In the genomic region with DNA sequence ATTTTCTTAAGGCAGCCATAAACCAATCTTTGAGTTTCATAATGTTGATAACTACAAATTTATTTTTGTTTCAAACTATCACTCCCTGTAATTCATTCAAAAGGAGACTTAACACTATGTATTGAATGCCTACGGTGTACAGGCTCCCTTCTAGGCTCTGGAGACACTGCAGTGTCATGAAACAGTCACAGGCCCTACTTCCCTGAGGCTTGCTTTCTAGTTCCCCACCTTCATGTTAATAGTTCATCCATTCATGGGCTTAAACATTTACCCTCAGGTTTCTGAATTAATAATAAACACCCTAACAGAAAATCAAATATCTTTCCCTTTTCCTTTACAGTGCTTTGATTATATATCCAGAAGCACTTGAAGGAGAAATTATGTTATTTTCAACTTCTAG, we compare ENCODE assay signal across 16 cellular contexts.
DNase-seq lines count a peak whose midpoint lies in the region; ATAC-seq and TF ChIP-seq lines count a peak whose summit lies in the region.
"Had no signal": no experiment of that assay in that cellular context is flagged by ENCODE, and none has a peak within 500 bp of the region (broad histone marks: within the 10 kb centered on the region; RNA-seq: fewer than 3 reads in every experiment).

No MANE protein-coding gene starts in this region.

- H3K36me3 Mint-ChIP-seq in T-helper 2 cell treated with Interferon-gamma antibody and Interleukin-4, amounts not matched to agents 5 μg/mL and 100 μg/mL, for 36 hours (ENCODE audit: low read depth), result no peaks in the 10 kb centered on the region

- H3K27me3 ChIP-seq in lower lobe of right lung (ENCODE audit: low read depth) (no peaks in the 10 kb centered on the region), WERI-Rb-1 (ENCODE audit: insufficient read depth, low read depth, severe bottlenecking) (no peaks in the 10 kb centered on the region)
- H3K27me3 ChIP-seq: heart right ventricle had no signal

- H3K4me3 Mint-ChIP-seq in T-helper 2 cell treated with Interferon-gamma antibody and Interleukin-4, amounts not matched to agents 5 μg/mL and 100 μg/mL, for 36 hours, result no peak overlapping the region
- H3K4me3 Mint-ChIP-seq: activated naive CD4-positive, alpha-beta T cell treated with anti-CD3 and anti-CD28 coated beads for 36 hours; stimulated activated naive CD8-positive, alpha-beta T cell treated with anti-CD3 and anti-CD28 coated beads, Interleukin-15, Interleukin-2, amounts not matched to agents 100 ng/mL and 50 ng/mL, for 24 hours had no signal

- H3K4me1 Mint-ChIP-seq in T-helper 2 cell treated with Interferon-gamma antibody and Interleukin-4, amounts not matched to agents 5 μg/mL and 100 μg/mL, for 36 hours (ENCODE audit: low read depth), result no peaks in the 10 kb centered on the region

- H3K9me3 ChIP-seq in lower lobe of right lung, result no peaks in the 10 kb centered on the region
- H3K9me3 ChIP-seq in WERI-Rb-1 (ENCODE audit: severe bottlenecking), result peaks cover 3% of the 10 kb centered on the region

- DNase-seq in lower lobe of right lung (no peak), NCI-H774 (lab: John Stamatoyannopoulos, UW) (no peak), WERI-Rb-1 (no peak)
- no peak for DNase-seq in T-helper 2 cell treated with Interferon-gamma antibody and Interleukin-4, amounts not matched to agents 5 μg/mL and 100 μg/mL, for 36 hours (ENCODE audit: low spot score)
- DNase-seq: activated naive CD4-positive, alpha-beta T cell treated with anti-CD3 and anti-CD28 coated beads for 36 hours; DMS79; heart right ventricle; left ventricle myocardium inferior; NCI-H748 treated with DMSO at 0.1 percent for 48 hours; SIG-M5 had no signal

- H3K4me3 ChIP-seq in lower lobe of right lung (no peak overlapping the region), WERI-Rb-1 (ENCODE audit: low read depth, low read length) (no peak overlapping the region)
- H3K4me3 ChIP-seq: heart right ventricle, left ventricle myocardium inferior had no signal

- H3K36me3 ChIP-seq in lower lobe of right lung (no peaks in the 10 kb centered on the region), WERI-Rb-1 (no peaks in the 10 kb centered on the region)
- H3K36me3 ChIP-seq: heart right ventricle, left ventricle myocardium inferior had no signal

- no peaks in the 10 kb centered on the region for H3K4me1 ChIP-seq in lower lobe of right lung
- H3K4me1 ChIP-seq: heart right ventricle, left ventricle myocardium inferior had no signal

- intact Hi-C loops in lower lobe of right lung (cut with DNase I), result no loop called here

- H3K27ac ChIP-seq in lower lobe of right lung (no peak overlapping the region), WERI-Rb-1 (no peak overlapping the region)
- H3K27ac ChIP-seq: heart right ventricle, left ventricle myocardium inferior had no signal

- no peaks in the 10 kb centered on the region for H3K27me3 Mint-ChIP-seq in T-helper 2 cell treated with Interferon-gamma antibody and Interleukin-4, amounts not matched to agents 5 μg/mL and 100 μg/mL, for 36 hours (ENCODE audit: low read depth)
- H3K27me3 Mint-ChIP-seq: stimulated activated naive CD8-positive, alpha-beta T cell treated with anti-CD3 and anti-CD28 coated beads, Interleukin-15, Interleukin-2, amounts not matched to agents 100 ng/mL and 50 ng/mL, for 24 hours had no signal

- ATAC-seq in GM18520 (IDR thresholded peaks at IDR 0.05; ENCODE audit: unreplicated experiment), result peak; percentile 64
- ATAC-seq in GM21447 (IDR thresholded peaks at IDR 0.05; ENCODE audit: unreplicated experiment), result peak; percentile 82
- ATAC-seq in HG02973 (IDR thresholded peaks at IDR 0.05; ENCODE audit: unreplicated experiment), result peak; percentile 75
- peak; percentile 88 for ATAC-seq in HG03571 (IDR thresholded peaks at IDR 0.05; ENCODE audit: unreplicated experiment)
- ATAC-seq in lower lobe of right lung, result no peak
- ATAC-seq: heart right ventricle, sciatic nerve had no signal

- TF ChIP-seq CTCF in lower lobe of right lung (IDR thresholded peaks at IDR 0.05) (no peak), WERI-Rb-1 (IDR thresholded peaks at IDR 0.05; ENCODE audit: low read depth, low read length) (no peak)

- H3K9me3 Mint-ChIP-seq in T-helper 2 cell treated with Interferon-gamma antibody and Interleukin-4, amounts not matched to agents 5 μg/mL and 100 μg/mL, for 36 hours, result peaks cover 7% of the 10 kb centered on the region

- no peak overlapping the region for H3K27ac Mint-ChIP-seq in T-helper 2 cell treated with Interferon-gamma antibody and Interleukin-4, amounts not matched to agents 5 μg/mL and 100 μg/mL, for 36 hours
- H3K27ac Mint-ChIP-seq: activated naive CD4-positive, alpha-beta T cell treated with anti-CD3 and anti-CD28 coated beads for 36 hours; stimulated activated naive CD8-positive, alpha-beta T cell treated with anti-CD3 and anti-CD28 coated beads, Interleukin-15, Interleukin-2, amounts not matched to agents 100 ng/mL and 50 ng/mL, for 24 hours had no signal

Comparison
In these comparisons a context has a peak if more than half of its experiments do, and no peak if none do; other contexts are left out.
1. ATAC-seq: peak in GM18520 (single experiment), GM21447 (single experiment), HG02973 (single experiment) and HG03571 (single experiment); none in lower lobe of right lung (0 of 2).